8 cellular contexts compared by ENCODE assay signal in the genomic region with DNA sequence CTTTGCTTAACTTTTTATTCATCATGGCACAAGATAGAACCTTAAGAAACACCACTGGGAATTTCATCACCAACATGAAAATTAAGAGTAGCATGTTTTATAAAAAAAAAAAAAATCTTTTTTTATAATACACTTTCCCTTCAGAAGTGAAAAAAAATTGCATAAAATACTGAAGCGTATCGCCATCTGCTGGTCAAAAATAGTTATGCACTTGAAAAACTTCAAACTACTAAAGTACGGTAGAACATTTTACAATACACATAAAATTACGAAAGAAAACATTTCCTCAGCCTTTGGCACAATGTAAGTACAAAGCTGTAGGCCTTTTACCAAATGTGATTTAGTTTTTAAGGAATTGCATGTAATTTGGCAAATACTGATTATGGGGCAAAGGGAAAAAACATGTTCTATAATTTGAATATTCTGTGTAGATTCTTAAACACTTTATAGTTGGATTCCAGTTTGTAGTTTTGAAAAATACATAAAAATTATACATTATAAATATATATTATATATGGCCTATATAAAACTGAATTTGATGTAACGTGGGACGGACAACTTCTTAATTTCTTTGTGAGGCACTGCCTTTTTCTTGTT. TPM values are rescaled to one million over a fixed set of nuclear protein-coding genes. Genes with fewer than 3 reads are reported as not detected.
A peak's percentile ranks its signal among the peaks of the same experiment; 100 is the strongest.
DNase-seq lines count a peak whose midpoint lies in the region; ATAC-seq, FAIRE-seq and TF ChIP-seq lines count a peak whose summit lies in the region.

No MANE protein-coding gene starts in this region.

- no peaks in the 10 kb centered on the region for H3K27me3 ChIP-seq in testis

- no peaks in the 10 kb centered on the region for H3K36me3 ChIP-seq in testis (ENCODE audit: low read depth, missing control alignments)

- 30 to 42% methylated on average over 6 of the region's 6 CpGs for WGBS in testis, 2 donors

- H3K4me1 ChIP-seq in testis: no peaks in the 10 kb centered on the region

- H3K27ac ChIP-seq in testis: no peak overlapping the region

- no peak for ATAC-seq in GM21515 (IDR thresholded peaks at IDR 0.05; ENCODE audit: unreplicated experiment)
- ATAC-seq in HG03342 (IDR thresholded peaks at IDR 0.05; ENCODE audit: unreplicated experiment): no peak

- FAIRE-seq in H54 (lab: Jason Lieb, UNC): no peak

- TF ChIP-seq CTCF in AG09309 (IDR thresholded peaks at IDR 0.05; ENCODE audit: control insufficient read depth, insufficient read depth, low read depth, low read length, missing control alignments) (peak; percentile 56), GM12872 (IDR thresholded peaks at IDR 0.05; ENCODE audit: insufficient read depth, low read depth, low read length) (0 out of 3 replicates have a peak, but pooled peaks have one; percentile 37), testis (IDR thresholded peaks at IDR 0.05) (peak; percentile 22 to 73 (median 41))

- no peaks in the 10 kb centered on the region for H3K9me3 ChIP-seq in testis

- intact Hi-C loops in testis (cut with DNase I; ENCODE audit: low total_unique reads): no loop called here

- DNase-seq in AG09309 (ENCODE audit: low read depth) (peak; percentile 45), RPMI7951 (ENCODE audit: low read depth) (peak; percentile 15), foreskin melanocyte (peak; percentile 11), testis (no peak), H54 (ENCODE audit: insufficient read length, low spot score) (no peak)

- TF ChIP-seq POLR2A in testis (IDR thresholded peaks at IDR 0.05) (no peak), H54 (IDR thresholded peaks at IDR 0.05; ENCODE audit: low read depth, low read length) (no peak)

- H3K4me3 ChIP-seq in AG09309 (ENCODE audit: control insufficient read depth, low read depth, low read length) (no peak overlapping the region), testis (no peak overlapping the region)

RNA-seq across cellular contexts. Expression of gene HCCS, which starts 26.5 kb away (rescaled TPM):
- 29.0 and 30.5 TPM in 2 replicates for total RNA-seq in RPMI7951 (2014; rRNA removed; shearing (Covaris generic))
- total RNA-seq in testis: 10 to 100 TPM; 15.0 to 17.4 TPM
- 27.6 TPM for polyA plus RNA-seq in testis (ENCODE audit: insufficient read depth, low read depth, low replicate concordance)

Comparison
In these comparisons a context has a peak if more than half of its experiments do, and no peak if none do; other contexts are left out.
1. DNase-seq: peak in AG09309 (single experiment), RPMI7951 (single experiment) and foreskin melanocyte (single experiment); none in testis (single experiment) and H54 (single experiment).
2. Peak in every context shown above with its lines, with median percentiles within 50 percentile points of each other: CTCF ChIP-seq.